20 cellular contexts compared by ENCODE assay signal in the genomic region with DNA sequence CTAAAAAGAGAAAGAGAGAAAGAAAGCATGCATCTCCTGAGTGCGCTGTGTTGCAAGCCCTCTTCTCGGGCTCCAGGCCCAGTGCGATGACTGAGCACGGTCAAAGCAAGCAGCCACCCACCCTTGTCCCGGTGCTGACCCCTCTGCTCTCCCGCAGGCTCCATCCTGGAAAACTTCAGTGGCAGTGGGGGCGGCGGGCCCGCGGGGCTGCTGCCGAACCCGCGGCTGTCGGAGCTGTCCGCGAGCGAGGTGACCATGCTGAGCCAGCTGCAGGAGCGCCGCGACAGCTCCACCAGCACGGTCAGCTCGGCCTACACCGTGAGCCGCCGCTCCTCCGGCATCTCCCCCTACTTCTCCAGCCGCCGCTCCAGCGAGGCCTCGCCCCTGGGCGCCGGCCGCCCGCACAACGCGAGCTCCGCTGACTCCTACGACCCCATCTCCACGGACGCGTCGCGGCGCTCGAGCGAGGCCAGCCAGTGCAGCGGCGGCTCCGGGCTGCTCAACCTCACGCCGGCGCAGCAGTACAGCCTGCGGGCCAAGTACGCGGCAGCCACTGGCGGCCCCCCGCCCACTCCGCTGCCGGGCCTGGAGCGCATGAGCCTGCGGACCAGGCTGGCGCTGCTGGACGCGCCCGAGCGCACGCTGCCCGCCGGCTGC.
DNase-seq lines count a peak whose midpoint lies in the region; ATAC-seq and TF ChIP-seq lines count a peak whose summit lies in the region.
"Had no signal": no experiment of that assay in that cellular context is flagged by ENCODE, and none has a peak within 500 bp of the region (broad histone marks: within the 10 kb centered on the region; RNA-seq: fewer than 3 reads in every experiment).

No MANE protein-coding gene starts in this region.

- H3K36me3 ChIP-seq in left ventricle myocardium inferior (no peaks in the 10 kb centered on the region), endodermal cell (ENCODE audit: control insufficient read depth, insufficient read depth, low read length) (peaks cover 6% of the 10 kb centered on the region), tibial artery (peaks cover 25 to 84% (median 67%) of the 10 kb centered on the region in 3 donors)
- H3K36me3 ChIP-seq: BE2C had no signal

- peak; percentile 45 for DNase-seq in Right ventricle myocardium inferior (ENCODE audit: missing footprints)
- no peak for DNase-seq in left ventricle myocardium inferior
- peak; percentile 39 for DNase-seq in endodermal cell
- DNase-seq in osteocyte (ENCODE audit: extremely low spot score, unreplicated experiment), result peak; percentile 82
- DNase-seq in tibial artery, result peak; percentile 9 to 51
- no peak for DNase-seq in NCI-H2171 treated with DMSO at 0.1 percent for 48 hours (lab: John Stamatoyannopoulos, UW)
- DNase-seq: BE2C; CD4-positive, CD25-positive, alpha-beta regulatory T cell; DMS79; GM23248; KG1; NCI-H1105; NCI-H146; NCI-H2029 treated with DMSO at 0.1 percent for 48 hours; NCI-H2171; NCI-H524 treated with DMSO at 0.1 percent for 48 hours had no signal

- 96 to 97% methylated on average over 27 to 69 of the region's 69 CpGs for WGBS in endodermal cell (ENCODE audit: insufficient coverage in 1 of 2, insufficient read length in 1 of 2), 2 experiments

- no peak overlapping the region for H3K9ac ChIP-seq in endodermal cell (ENCODE audit: extremely low read depth, low read length, poor library complexity, severe bottlenecking)
- H3K9ac ChIP-seq: GM23248 had no signal

- peaks cover 30% of the 10 kb centered on the region for H3K36me3 Mint-ChIP-seq in endodermal cell (ENCODE audit: low read depth)
- H3K36me3 Mint-ChIP-seq in osteocyte (ENCODE audit: unreplicated experiment), result peaks cover 40% of the 10 kb centered on the region
- H3K36me3 Mint-ChIP-seq: CD4-positive, CD25-positive, alpha-beta regulatory T cell had no signal

- no peaks in the 10 kb centered on the region for H3K4me1 ChIP-seq in left ventricle myocardium inferior
- H3K4me1 ChIP-seq in endodermal cell (ENCODE audit: control insufficient read depth, insufficient read depth, low read length), result no peaks in the 10 kb centered on the region
- H3K4me1 ChIP-seq in tibial artery, result no peaks in the 10 kb centered on the region
- H3K4me1 ChIP-seq: BE2C, Peyer's patch had no signal

- TF ChIP-seq CTCF in left ventricle myocardium inferior (IDR thresholded peaks at IDR 0.05; ENCODE audit: borderline replicate concordance), result no peak
- TF ChIP-seq CTCF in endodermal cell (conservative IDR thresholded peaks at IDR 0.05), result no peak
- TF ChIP-seq CTCF in osteocyte (IDR thresholded peaks at IDR 0.05), result no peak
- TF ChIP-seq CTCF in tibial artery (IDR thresholded peaks at IDR 0.05), result no peak

- ATAC-seq in Right ventricle myocardium inferior (no peak), HG02885 (IDR thresholded peaks at IDR 0.05; ENCODE audit: poor library complexity, unreplicated experiment) (no peak), HG03025 (IDR thresholded peaks at IDR 0.05; ENCODE audit: low FRiP score, unreplicated experiment) (no peak)
- ATAC-seq: HCT116 had no signal

- H3K27me3 ChIP-seq in left ventricle myocardium inferior (ENCODE audit: low read depth) (peaks cover 7% of the 10 kb centered on the region), endodermal cell (ENCODE audit: control insufficient read depth, insufficient read depth, low read length, poor library complexity, severe bottlenecking) (no peaks in the 10 kb centered on the region), tibial artery (no peaks in the 10 kb centered on the region)
- H3K27me3 ChIP-seq: BE2C, Peyer's patch had no signal

- H3K9me3 Mint-ChIP-seq in endodermal cell (no peaks in the 10 kb centered on the region), osteocyte (ENCODE audit: unreplicated experiment) (no peaks in the 10 kb centered on the region)

- no peak overlapping the region for H3K27ac Mint-ChIP-seq in endodermal cell
- H3K27ac Mint-ChIP-seq in osteocyte (ENCODE audit: unreplicated experiment), result no peak overlapping the region
- H3K27ac Mint-ChIP-seq: CD4-positive, CD25-positive, alpha-beta regulatory T cell had no signal

- no peak overlapping the region for H3K4me3 Mint-ChIP-seq in endodermal cell
- H3K4me3 Mint-ChIP-seq in osteocyte (ENCODE audit: unreplicated experiment), result no peak overlapping the region
- H3K4me3 Mint-ChIP-seq: CD4-positive, CD25-positive, alpha-beta regulatory T cell had no signal

- H3K27me3 Mint-ChIP-seq in endodermal cell (ENCODE audit: insufficient read depth), result no peaks in the 10 kb centered on the region
- no peaks in the 10 kb centered on the region for H3K27me3 Mint-ChIP-seq in osteocyte (ENCODE audit: unreplicated experiment)
- H3K27me3 Mint-ChIP-seq: CD4-positive, CD25-positive, alpha-beta regulatory T cell had no signal

- H3K4me1 Mint-ChIP-seq in endodermal cell (no peaks in the 10 kb centered on the region), osteocyte (ENCODE audit: unreplicated experiment) (peaks cover 5% of the 10 kb centered on the region)
- H3K4me1 Mint-ChIP-seq: CD4-positive, CD25-positive, alpha-beta regulatory T cell had no signal

- intact Hi-C loops in Right ventricle myocardium inferior (cut with DNase I) (no loop called here), left ventricle myocardium inferior (cut with micrococcal nuclease) (no loop called here), tibial artery (cut with DNase I; ENCODE audit: low total_unique reads) (no loop called here)

- H3K27ac ChIP-seq in left ventricle myocardium inferior (replicated peaks), result no peak overlapping the region
- H3K27ac ChIP-seq in endodermal cell (ENCODE audit: low read depth, low read length), result no peak overlapping the region
- no peak overlapping the region for H3K27ac ChIP-seq in tibial artery
- H3K27ac ChIP-seq: GM23248, Peyer's patch had no signal

- H3K4me3 ChIP-seq in left ventricle myocardium inferior (no peak overlapping the region), endodermal cell (ENCODE audit: low read length) (no peak overlapping the region), tibial artery (no peak overlapping the region)
- H3K4me3 ChIP-seq: GM23248, Peyer's patch had no signal

- H3K9me3 ChIP-seq in left ventricle myocardium inferior (replicated peaks) (no peaks in the 10 kb centered on the region), endodermal cell (ENCODE audit: control insufficient read depth, low read length) (no peaks in the 10 kb centered on the region), tibial artery (no peaks in the 10 kb centered on the region)
- H3K9me3 ChIP-seq: BE2C, Peyer's patch had no signal

Comparison
In these comparisons a context has a peak if more than half of its experiments do, and no peak if none do; other contexts are left out.
1. DNase-seq: peak in Right ventricle myocardium inferior (single experiment), endodermal cell (single experiment), osteocyte (single experiment) and tibial artery (2 of 2); none in left ventricle myocardium inferior (single experiment) and NCI-H2171 treated with DMSO at 0.1 percent for 48 hours (single experiment).